ENCODE assay signal across 13 cellular contexts in the genomic region with DNA sequence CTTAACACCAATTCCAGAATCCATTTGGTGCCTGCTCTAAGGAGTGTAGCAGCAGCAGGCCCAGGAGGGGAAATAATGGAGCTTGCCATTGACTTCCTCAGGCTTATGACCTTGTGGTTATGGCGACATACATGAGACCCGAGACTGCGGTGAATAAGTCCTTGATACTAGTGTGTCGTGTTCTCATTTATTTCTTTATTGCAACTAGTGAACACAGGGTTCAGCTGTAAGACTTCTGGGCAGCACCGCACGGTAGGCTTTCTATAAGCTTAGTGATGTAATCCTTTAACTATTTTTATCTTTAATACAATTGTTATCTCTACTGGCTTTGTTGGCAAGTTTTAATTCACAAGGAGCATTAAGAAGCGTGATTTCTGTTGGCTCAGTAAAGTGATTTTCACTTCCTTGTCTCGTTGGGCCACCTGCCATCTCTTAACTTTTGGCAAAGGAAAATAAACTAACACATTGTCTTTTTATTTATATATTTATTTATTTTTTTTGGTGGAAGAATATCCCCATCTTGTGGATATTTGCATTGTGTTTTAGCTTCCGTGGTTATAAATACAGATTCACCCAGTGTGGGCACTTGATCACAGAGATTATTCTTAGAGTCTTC.
DNase-seq lines count a peak whose midpoint lies in the region; ATAC-seq and TF ChIP-seq lines count a peak whose summit lies in the region.
"Had no signal": no experiment of that assay in that cellular context is flagged by ENCODE, and none has a peak within 500 bp of the region (broad histone marks: within the 10 kb centered on the region; RNA-seq: fewer than 3 reads in every experiment).

No MANE protein-coding gene starts in this region.

- peaks cover 0 to 11% of the 10 kb centered on the region in 2 donors for H3K4me1 ChIP-seq in adrenal gland (replicated peaks in 1 of 2)
- H3K4me1 ChIP-seq in tibial artery, result peaks cover 0 to 68% (median 29%) of the 10 kb centered on the region in 4 donors
- H3K4me1 ChIP-seq: thyroid gland had no signal

- peak; percentile 30 for DNase-seq in SIG-M5 treated with dmso at 0.1 percent for 504 hours (lab: John Stamatoyannopoulos, UW; ENCODE audit: unreplicated experiment)
- no peak for DNase-seq in SIG-M5 (lab: John Stamatoyannopoulos, UW)
- DNase-seq in adrenal gland, result peak in 4 of 7 donors; percentile 18 to 35 (median 31)
- DNase-seq in left ventricle myocardium superior, result no peak
- no peak for DNase-seq in tibial artery
- no peak for DNase-seq in cerebellar nuclear complex (lab: John Stamatoyannopoulos, UW)
- no peak for DNase-seq in HT-29 (ENCODE audit: low spot score)
- DNase-seq: 8988T, glutamatergic neuron, NCI-H2107, T-cell, thyroid gland had no signal

- H3K36me3 ChIP-seq in adrenal gland (replicated peaks in 1 of 2) (no peaks in the 10 kb centered on the region), tibial artery (no peaks in the 10 kb centered on the region)
- H3K36me3 ChIP-seq: thyroid gland had no signal

- no peak for TF ChIP-seq POLR2A in adrenal gland (IDR thresholded peaks at IDR 0.05)

- 17 to 24% (median 21%) methylated on average over 9 of the region's 9 CpGs for WGBS in adrenal gland, 4 donors

- ATAC-seq in left ventricle myocardium superior (peak; percentile 52), GM21528 (IDR thresholded peaks at IDR 0.05; ENCODE audit: low FRiP score, unreplicated experiment) (no peak)
- ATAC-seq: T-cell had no signal

- intact Hi-C loops in adrenal gland (cut with DNase I) (no loop called here), left ventricle myocardium superior (cut with micrococcal nuclease) (no loop called here), tibial artery (cut with DNase I; ENCODE audit: low total_unique reads) (no loop called here)

- no peaks in the 10 kb centered on the region for H3K27me3 ChIP-seq in adrenal gland
- no peaks in the 10 kb centered on the region for H3K27me3 ChIP-seq in tibial artery
- H3K27me3 ChIP-seq: thyroid gland had no signal

- TF ChIP-seq CTCF in adrenal gland (IDR thresholded peaks at IDR 0.05), result peak in 3 of 6 experiments; percentile 6 to 28 (median 25)
- TF ChIP-seq CTCF in tibial artery (IDR thresholded peaks at IDR 0.05), result peak in 1 of 2 experiments; percentile 7

- H3K4me3 ChIP-seq in adrenal gland, result no peak overlapping the region
- no peak overlapping the region for H3K4me3 ChIP-seq in tibial artery
- H3K4me3 ChIP-seq: thyroid gland had no signal

- H3K27ac ChIP-seq in adrenal gland (no peak overlapping the region), tibial artery (peak overlapping the region; percentile 40 to 63)
- H3K27ac ChIP-seq: thyroid gland had no signal

- H3K9me3 ChIP-seq in adrenal gland (replicated peaks in 1 of 3) (no peaks in the 10 kb centered on the region), tibial artery (no peaks in the 10 kb centered on the region)
- H3K9me3 ChIP-seq: thyroid gland had no signal

Comparison
In these comparisons a context has a peak if more than half of its experiments do, and no peak if none do; other contexts are left out.
1. DNase-seq: peak in SIG-M5 treated with dmso at 0.1 percent for 504 hours (single experiment) and adrenal gland (4 of 7); none in SIG-M5 (single experiment), left ventricle myocardium superior (single experiment), tibial artery (0 of 2), cerebellar nuclear complex (0 of 2) and HT-29 (single experiment).
2. H3K27ac ChIP-seq: peak in tibial artery (2 of 2); none in adrenal gland (0 of 5).